In genomic region chr1:169933999-169934725, GRCh38 we compare ENCODE assay signal across 19 cellular contexts. TPM values are rescaled to one million over a fixed set of nuclear protein-coding genes. Genes with fewer than 3 reads are reported as not detected.
DNase-seq lines count a peak whose midpoint lies in the region; ATAC-seq, FAIRE-seq and TF ChIP-seq lines count a peak whose summit lies in the region.
"Had no signal": no experiment of that assay in that cellular context is flagged by ENCODE, and none has a peak within 500 bp of the region (broad histone marks: within the 10 kb centered on the region; RNA-seq: fewer than 3 reads in every experiment).

No MANE protein-coding gene starts in this region.

- H3K36me3 Mint-ChIP-seq in activated T-helper 1 cell treated with anti-CD3 and anti-CD28 coated beads, Interleukin-12 subunit alpha, Interleukin-12 subunit beta, Interleukin-2, Interleukin-4 antibody, amounts not matched to agents 30 ng/mL and 10 ng/mL and 1 ng/mL, durations not matched to agents 14 hours and 24 hours and 36 hours (ENCODE audit: low read depth) = no peaks in the 10 kb centered on the region
- H3K36me3 Mint-ChIP-seq: activated naive CD4-positive, alpha-beta T cell treated with anti-CD3 and anti-CD28 coated beads, Interleukin-2, amount 50 U/mL, for 72 hours; memory B cell had no signal

- no peak overlapping the region for H3K4me3 ChIP-seq in choroid plexus epithelial cell (ENCODE audit: low read depth, low read length)
- no peak overlapping the region for H3K4me3 ChIP-seq in osteoblast (ENCODE audit: insufficient read depth, low read length)
- H3K4me3 ChIP-seq in kidney (ENCODE audit: low read length in 2 of 2) = no peak overlapping the region
- H3K4me3 ChIP-seq: esophagus squamous epithelium, GM12878, thoracic aorta had no signal

- intact Hi-C loops in activated T-helper 1 cell treated with anti-CD3 and anti-CD28 coated beads, Interleukin-12 subunit alpha, Interleukin-12 subunit beta, Interleukin-2, Interleukin-4 antibody, amounts not matched to agents 30 ng/mL and 10 ng/mL and 1 ng/mL, durations not matched to agents 14 hours and 24 hours and 36 hours (cut with micrococcal nuclease) = no loop called here
- intact Hi-C loops in kidney (cut with DNase I) = no loop called here

- H3K4me1 Mint-ChIP-seq in activated T-helper 1 cell treated with anti-CD3 and anti-CD28 coated beads, Interleukin-12 subunit alpha, Interleukin-12 subunit beta, Interleukin-2, Interleukin-4 antibody, amounts not matched to agents 30 ng/mL and 10 ng/mL and 1 ng/mL, durations not matched to agents 14 hours and 24 hours and 36 hours (ENCODE audit: low read depth) = no peaks in the 10 kb centered on the region
- H3K4me1 Mint-ChIP-seq: memory B cell had no signal

- H4K20me1 ChIP-seq in osteoblast (ENCODE audit: insufficient read depth, low read length) = no peaks in the 10 kb centered on the region

- no peak overlapping the region for H3K27ac Mint-ChIP-seq in activated T-helper 1 cell treated with anti-CD3 and anti-CD28 coated beads, Interleukin-12 subunit alpha, Interleukin-12 subunit beta, Interleukin-2, Interleukin-4 antibody, amounts not matched to agents 30 ng/mL and 10 ng/mL and 1 ng/mL, durations not matched to agents 14 hours and 24 hours and 36 hours
- H3K27ac Mint-ChIP-seq: activated naive CD4-positive, alpha-beta T cell treated with anti-CD3 and anti-CD28 coated beads, Interleukin-2, amount 50 U/mL, for 72 hours; memory B cell had no signal

- H3K9ac ChIP-seq in kidney (ENCODE audit: low read length in 2 of 2) = no peak overlapping the region

- no peak for TF ChIP-seq CTCF in choroid plexus epithelial cell (conservative IDR thresholded peaks at IDR 0.05; ENCODE audit: low read depth, low read length)
- TF ChIP-seq CTCF in osteoblast (IDR thresholded peaks at IDR 0.05; ENCODE audit: extremely low read depth, low read depth, low read length) = no peak
- no peak for TF ChIP-seq CTCF in kidney (IDR thresholded peaks at IDR 0.05; ENCODE audit: borderline replicate concordance, extremely low read depth, insufficient read depth)

- no peaks in the 10 kb centered on the region for H3K27me3 Mint-ChIP-seq in activated T-helper 1 cell treated with anti-CD3 and anti-CD28 coated beads, Interleukin-12 subunit alpha, Interleukin-12 subunit beta, Interleukin-2, Interleukin-4 antibody, amounts not matched to agents 30 ng/mL and 10 ng/mL and 1 ng/mL, durations not matched to agents 14 hours and 24 hours and 36 hours (ENCODE audit: insufficient read depth)
- H3K27me3 Mint-ChIP-seq: memory B cell had no signal

- no peaks in the 10 kb centered on the region for H3K9me3 Mint-ChIP-seq in activated T-helper 1 cell treated with anti-CD3 and anti-CD28 coated beads, Interleukin-12 subunit alpha, Interleukin-12 subunit beta, Interleukin-2, Interleukin-4 antibody, amounts not matched to agents 30 ng/mL and 10 ng/mL and 1 ng/mL, durations not matched to agents 14 hours and 24 hours and 36 hours
- H3K9me3 Mint-ChIP-seq: activated naive CD4-positive, alpha-beta T cell treated with anti-CD3 and anti-CD28 coated beads, Interleukin-2, amount 50 U/mL, for 72 hours; memory B cell had no signal

- no peaks in the 10 kb centered on the region for H3K79me2 ChIP-seq in osteoblast (ENCODE audit: insufficient read depth, low read length)

- H3K4me3 Mint-ChIP-seq in activated T-helper 1 cell treated with anti-CD3 and anti-CD28 coated beads, Interleukin-12 subunit alpha, Interleukin-12 subunit beta, Interleukin-2, Interleukin-4 antibody, amounts not matched to agents 30 ng/mL and 10 ng/mL and 1 ng/mL, durations not matched to agents 14 hours and 24 hours and 36 hours = no peak overlapping the region
- H3K4me3 Mint-ChIP-seq: memory B cell had no signal

- ATAC-seq in GM19463 (IDR thresholded peaks at IDR 0.05; ENCODE audit: unreplicated experiment) (no peak), GM18498 (IDR thresholded peaks at IDR 0.05; ENCODE audit: unreplicated experiment) (no peak)
- ATAC-seq: activated naive CD4-positive, alpha-beta T cell treated with anti-CD3 and anti-CD28 coated beads, Interleukin-2, amount 50 U/mL, for 72 hours; GM12878; HepG2 had no signal

- H3K4me1 ChIP-seq in osteoblast (ENCODE audit: insufficient read depth, low read length) (peaks cover 18% of the 10 kb centered on the region), kidney (ENCODE audit: control insufficient read depth in 1 of 2, insufficient read depth in 1 of 2, low read depth in 1 of 2, low read length in 2 of 2) (no peaks in the 10 kb centered on the region)

- H3K36me3 ChIP-seq in osteoblast (ENCODE audit: insufficient read depth, low read length) = no peaks in the 10 kb centered on the region
- no peaks in the 10 kb centered on the region for H3K36me3 ChIP-seq in kidney (ENCODE audit: control insufficient read depth in 1 of 2, insufficient read depth in 2 of 2, low read length in 2 of 2)
- H3K36me3 ChIP-seq: esophagus squamous epithelium, thoracic aorta had no signal

- peak overlapping the region; percentile 28 for H3K4me2 ChIP-seq in osteoblast (ENCODE audit: insufficient read depth, low read length)

- peak; percentile 2 for DNase-seq in DMS53 treated with DMSO at 0.1 percent for 48 hours (lab: John Stamatoyannopoulos, UW; ENCODE audit: unreplicated experiment)
- DNase-seq in NCI-H226 = peak; percentile 74
- DNase-seq in choroid plexus epithelial cell (ENCODE audit: low read depth) = peak; percentile 75
- DNase-seq in osteoblast (ENCODE audit: insufficient read length, low spot score, missing footprints) = no peak
- DNase-seq in activated T-helper 1 cell treated with anti-CD3 and anti-CD28 coated beads, Interleukin-12 subunit alpha, Interleukin-12 subunit beta, Interleukin-2, Interleukin-4 antibody, amounts not matched to agents 30 ng/mL and 10 ng/mL and 1 ng/mL, durations not matched to agents 14 hours and 24 hours and 36 hours (ENCODE audit: low spot score) = no peak
- DNase-seq in kidney = no peak
- DNase-seq: activated CD4-positive, CD25-positive, alpha-beta regulatory T cell treated with anti-CD3 and anti-CD28 coated beads, Interleukin-2, amount 50 U/mL, for 72 hours; cortex of kidney; DND-41; esophagus squamous epithelium; NCI-H1092 treated with DMSO at 0.1 percent for 48 hours; OCI-M1 had no signal

- no peak overlapping the region for H2AFZ ChIP-seq in osteoblast (ENCODE audit: low read length)

- FAIRE-seq in kidney (lab: Jason Lieb, UNC) = no peak
- FAIRE-seq: GM12878, HepG2 had no signal

- no peaks in the 10 kb centered on the region for H3K9me3 ChIP-seq in osteoblast (ENCODE audit: low read depth, low read length)
- H3K9me3 ChIP-seq in kidney (ENCODE audit: control insufficient read depth in 1 of 2, low read length in 2 of 2) = no peaks in the 10 kb centered on the region
- H3K9me3 ChIP-seq: esophagus squamous epithelium, thoracic aorta had no signal

- H3K27ac ChIP-seq in osteoblast (ENCODE audit: low read depth, low read length) = no peak overlapping the region
- no peak overlapping the region for H3K27ac ChIP-seq in kidney (ENCODE audit: low read depth in 2 of 2, low read length in 2 of 2)
- H3K27ac ChIP-seq: esophagus squamous epithelium, thoracic aorta had no signal

- no peaks in the 10 kb centered on the region for H3K27me3 ChIP-seq in osteoblast (ENCODE audit: insufficient read depth, low read length)
- H3K27me3 ChIP-seq: esophagus squamous epithelium had no signal

RNA-seq across cellular contexts. Expression of gene SCYL3, which starts 40.5 kb away (rescaled TPM):
- total RNA-seq in osteoblast = 9.4 and 10.1 TPM in 2 replicates
- total RNA-seq in activated T-helper 1 cell treated with anti-CD3 and anti-CD28 coated beads, Interleukin-12 subunit alpha, Interleukin-12 subunit beta, Interleukin-2, Interleukin-4 antibody, amounts not matched to agents 30 ng/mL and 10 ng/mL and 1 ng/mL, durations not matched to agents 14 hours and 24 hours and 36 hours = 11.8 and 12.3 TPM in 2 replicates
- 14.8 TPM for total RNA-seq in kidney
- 5.6 TPM for polyA plus RNA-seq in kidney (ENCODE audit: insufficient read depth, low read depth, low replicate concordance)

Comparison
In these comparisons a context has a peak if more than half of its experiments do, and no peak if none do; other contexts are left out.
1. DNase-seq: peak in DMS53 treated with DMSO at 0.1 percent for 48 hours (single experiment), NCI-H226 (single experiment) and choroid plexus epithelial cell (single experiment); none in osteoblast (single experiment), activated T-helper 1 cell treated with anti-CD3 and anti-CD28 coated beads, Interleukin-12 subunit alpha, Interleukin-12 subunit beta, Interleukin-2, Interleukin-4 antibody, amounts not matched to agents 30 ng/mL and 10 ng/mL and 1 ng/mL, durations not matched to agents 14 hours and 24 hours and 36 hours (single experiment) and kidney (single experiment).